ENCODE assay signal across 1 cellular context in genomic region chr5:177105546-177106476, GRCh38.
TF ChIP-seq lines count a peak whose summit lies in the region.

No MANE protein-coding gene starts in this region.

TF ChIP-seq in GM23338, 12 proteins besides CTCF, POLR2A, EP300 and RAD21:
- TF ChIP-seq ZNF114 (CRISPR knock-in tag; IDR thresholded peaks at IDR 0.05) (no peak), ZNF331 (CRISPR knock-in tag; IDR thresholded peaks at IDR 0.05; ENCODE audit: low read depth) (no peak), NANOG (IDR thresholded peaks at IDR 0.05; ENCODE audit: borderline replicate concordance) (no peak), POLR2AphosphoS5 (IDR thresholded peaks at IDR 0.05; ENCODE audit: low read depth) (no peak)
TF ChIP-seq in GM23338: peak in this region for 0.
